Comparison of ENCODE assay signal across 8 cellular contexts in the genomic region with DNA sequence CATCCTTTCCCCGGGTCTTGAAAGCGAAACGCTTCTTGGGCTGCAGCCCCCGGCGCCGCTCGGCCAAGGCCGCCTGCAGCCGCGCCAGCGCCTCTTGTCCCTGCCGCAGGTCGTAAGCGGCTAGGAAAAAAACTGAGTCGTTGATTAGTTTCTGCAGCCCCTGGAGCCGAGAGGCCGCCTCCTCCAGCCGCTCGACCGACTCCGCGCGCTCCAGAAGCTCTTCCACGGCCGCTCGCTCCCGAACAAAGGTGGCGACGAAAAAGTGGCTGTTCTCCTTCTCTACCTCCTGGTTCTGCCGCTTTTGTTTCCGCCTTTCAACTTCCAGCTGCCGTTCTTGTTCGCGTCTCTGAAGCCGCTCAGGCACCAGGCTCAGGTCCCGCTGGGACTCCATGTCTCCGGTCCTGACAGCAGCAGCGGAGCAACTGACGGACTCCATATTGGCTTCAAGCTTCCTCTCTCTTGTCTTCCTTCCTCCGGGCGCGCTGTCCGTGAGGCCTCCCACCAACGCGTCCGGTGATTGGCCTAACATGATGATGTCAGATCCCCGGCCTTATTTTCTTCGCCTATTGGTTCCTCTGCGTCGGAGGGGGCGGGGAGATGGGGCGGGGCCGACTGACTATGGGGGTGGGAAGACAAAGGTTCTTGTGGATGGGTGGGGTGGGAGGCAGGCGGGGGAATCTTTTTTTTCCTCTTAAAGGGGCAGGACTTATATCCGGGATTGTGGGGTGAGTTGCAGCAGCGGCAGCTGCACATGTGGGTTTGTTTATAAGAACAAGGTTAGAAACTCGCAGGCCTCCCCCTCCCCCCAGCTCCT. TPM values are rescaled to one million over a fixed set of nuclear protein-coding genes. Genes with fewer than 3 reads are reported as not detected.
DNase-seq lines count a peak whose midpoint lies in the region; ATAC-seq, FAIRE-seq and TF ChIP-seq lines count a peak whose summit lies in the region.

A gene with protein sequence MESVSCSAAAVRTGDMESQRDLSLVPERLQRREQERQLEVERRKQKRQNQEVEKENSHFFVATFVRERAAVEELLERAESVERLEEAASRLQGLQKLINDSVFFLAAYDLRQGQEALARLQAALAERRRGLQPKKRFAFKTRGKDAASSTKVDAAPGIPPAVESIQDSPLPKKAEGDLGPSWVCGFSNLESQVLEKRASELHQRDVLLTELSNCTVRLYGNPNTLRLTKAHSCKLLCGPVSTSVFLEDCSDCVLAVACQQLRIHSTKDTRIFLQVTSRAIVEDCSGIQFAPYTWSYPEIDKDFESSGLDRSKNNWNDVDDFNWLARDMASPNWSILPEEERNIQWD (minus strand): TSS at position 466 of the 814 bp plus-strand sequence. CDS start 30 bp downstream, at position 436.

- H3K9ac ChIP-seq in GM12878 (ENCODE audit: control insufficient read depth, insufficient read depth, low read length), result peak within 1 kb of the TSS; percentile 100

- BruUV-seq in GM12878 (replicated peaks; lab: Mats Ljungman, UMichigan), result TSS peak; percentile 94

- FAIRE-seq in GM12878 (lab: Jason Lieb, UNC), result peak; percentile 97

- no peaks in the 10 kb centered on the region for H3K27me3 ChIP-seq in GM12878 (replicated peaks in 1 of 2; ENCODE audit: control insufficient read depth in 2 of 2, insufficient read depth in 2 of 2, low read length in 1 of 2)

- peak; percentile 99 for TF ChIP-seq POLR2A in GM12878 (IDR thresholded peaks at IDR 0.05; ENCODE audit: low read depth, low read length)

- intact Hi-C loops in GM12878 (cut with micrococcal nuclease; ENCODE audit: unreplicated experiment), result loop anchor here (1.0 to 2.0 kb wide), 4 partner anchors 25 to 145 kb away; partner anchors contain the start of gene RPL7L1

- in situ Hi-C loops in GM12878 (cut with MboI), result no loop called here

- TF ChIP-seq CTCF in GM12878 (IDR thresholded peaks at IDR 0.05 in 2 of 3, conservative IDR thresholded peaks at IDR 0.05 in 1 of 3; ENCODE audit: control insufficient read depth in 2 of 3, extremely low read depth in 1 of 3, insufficient read depth in 1 of 3, low read depth in 3 of 3, low read length in 3 of 3), result no peak

- SMC1A ChIA-PET in GM12878 (lab: Charles Lee; ENCODE audit: uncharacterized antibody, unreplicated experiment), result interaction anchor here (0.7 to 6.6 kb wide), 13 partner anchors 10 to 149 kb away, joined by 3 to 92 read pairs (median 3); no protein-coding TSS in a partner anchor

- H3K4me3 ChIP-seq in GM12878, result peak within 1 kb of the TSS; percentile 100

- H4K20me1 ChIP-seq in GM12878 (ENCODE audit: control insufficient read depth, insufficient read depth), result no peaks in the 10 kb centered on the region

- no peak for TF ChIP-seq RAD21 in GM12878 (IDR thresholded peaks at IDR 0.05; ENCODE audit: insufficient read depth, low read depth, low read length)

- whole genome bisulfite sequencing in GM12878 (ENCODE audit: insufficient coverage, insufficient replicate concordance, low lambda C conversion rate, missing lambda C conversion rate), result 1% methylated on average over 53 of the region's 57 CpGs

- peak within 1 kb of the TSS; percentile 94 for H3K4me2 ChIP-seq in GM12878 (ENCODE audit: control insufficient read depth, insufficient read depth)

- ATAC-seq in HG03039 (IDR thresholded peaks at IDR 0.05; ENCODE audit: unreplicated experiment) (peak; percentile 60), GM12878 (peak; percentile 84)

- peak; percentile 83 to 84 for DNase-seq in activated CD8-positive, alpha-beta memory T cell treated with anti-CD3 and anti-CD28 coated beads for 1 hour (ENCODE audit: extremely low read depth in 1 of 2, low read depth in 1 of 2)
- DNase-seq in activated CD8-positive, alpha-beta memory T cell treated with anti-CD3 and anti-CD28 coated beads for 24 hours, result no peak
- DNase-seq in NCI-H2081 treated with DMSO at 0.1 percent for 48 hours (lab: John Stamatoyannopoulos, UW) (peak; percentile 87), T1000 (lab: John Stamatoyannopoulos, UW) (peak; percentile 94), GM12878 (ENCODE audit: low read depth, low spot score) (peak; percentile 93), hypothalamus (lab: John Stamatoyannopoulos, UW) (peak; percentile 73 to 99 (median 96)), retina (peak; percentile 93)

- peak within 1 kb of the TSS; percentile 86 for H2AFZ ChIP-seq in GM12878 (ENCODE audit: control insufficient read depth, low read depth, low read length)

- no peaks in the 10 kb centered on the region for H3K36me3 ChIP-seq in GM12878 (ENCODE audit: control insufficient read depth in 2 of 2, insufficient read depth in 2 of 2, low read length in 1 of 2)

- CTCF ChIA-PET in GM12878 (lab: Yijun Ruan, JAX), result interaction anchor here (0.9 to 2.8 kb wide), 7 partner anchors 20 to 147 kb away, joined by 3 to 15 read pairs (median 3); no protein-coding TSS in a partner anchor

- peaks cover 10% of the 10 kb centered on the region for H3K4me1 ChIP-seq in GM12878 (ENCODE audit: control insufficient read depth, insufficient read depth, low read length)

- H3K27ac ChIP-seq in GM12878 (ENCODE audit: control insufficient read depth, insufficient read depth), result peak within 1 kb of the TSS; percentile 98

- H3K79me2 ChIP-seq in GM12878 (ENCODE audit: control insufficient read depth, insufficient read depth, low read length), result peaks cover 46% of the 10 kb centered on the region

- TF ChIP-seq EP300 in GM12878 (IDR thresholded peaks at IDR 0.05; ENCODE audit: borderline replicate concordance in 1 of 2, control insufficient read depth in 1 of 2, low read depth in 2 of 2, low read length in 2 of 2), result no peak

- RAD21 ChIA-PET in GM12878 (lab: Charles Lee; ENCODE audit: unreplicated experiment), result interaction anchor here (0.5 to 7.0 kb wide), 14 partner anchors 18 to 483 kb away, joined by 3 to 227 read pairs (median 4); partner anchors contain the start of genes BICRAL and RPL7L1

- POLR2A ChIA-PET in GM12878 (lab: Charles Lee), result interaction anchor here (0.6 to 8.4 kb wide), 17 partner anchors 10 to 851 kb away, joined by 3 to 140 read pairs (median 4); partner anchors contain the start of genes BICRAL, KLC4, MRPL2 and USP49

- H3K9me3 ChIP-seq in GM12878 (replicated peaks; ENCODE audit: control insufficient read depth, insufficient read depth, low read length), result no peaks in the 10 kb centered on the region

TF ChIP-seq in GM12878, 131 proteins besides CTCF, POLR2A, EP300 and RAD21 (continues in another document):
- peak; percentile 64 for TF ChIP-seq LARP7 (IDR thresholded peaks at IDR 0.05)
- peak; percentile 59 for TF ChIP-seq HCFC1 (IDR thresholded peaks at IDR 0.05; ENCODE audit: low read length)
- TF ChIP-seq, protein P1, sequence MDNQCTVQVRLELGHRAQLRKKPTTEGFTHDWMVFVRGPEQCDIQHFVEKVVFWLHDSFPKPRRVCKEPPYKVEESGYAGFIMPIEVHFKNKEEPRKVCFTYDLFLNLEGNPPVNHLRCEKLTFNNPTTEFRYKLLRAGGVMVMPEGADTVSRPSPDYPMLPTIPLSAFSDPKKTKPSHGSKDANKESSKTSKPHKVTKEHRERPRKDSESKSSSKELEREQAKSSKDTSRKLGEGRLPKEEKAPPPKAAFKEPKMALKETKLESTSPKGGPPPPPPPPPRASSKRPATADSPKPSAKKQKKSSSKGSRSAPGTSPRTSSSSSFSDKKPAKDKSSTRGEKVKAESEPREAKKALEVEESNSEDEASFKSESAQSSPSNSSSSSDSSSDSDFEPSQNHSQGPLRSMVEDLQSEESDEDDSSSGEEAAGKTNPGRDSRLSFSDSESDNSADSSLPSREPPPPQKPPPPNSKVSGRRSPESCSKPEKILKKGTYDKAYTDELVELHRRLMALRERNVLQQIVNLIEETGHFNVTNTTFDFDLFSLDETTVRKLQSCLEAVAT (IDR thresholded peaks at IDR 0.05), result peak; percentile 73
- peak; percentile 54; the same call in 1 of the 2 replicates for TF ChIP-seq NBN (IDR thresholded peaks at IDR 0.05)
- TF ChIP-seq STAT3 (IDR thresholded peaks at IDR 0.05; ENCODE audit: low read depth, low read length), result no peak
- TF ChIP-seq SMAD5 (IDR thresholded peaks at IDR 0.05; ENCODE audit: low read depth), result peak; percentile 96
- no peak for TF ChIP-seq KAT2A (conservative IDR thresholded peaks at IDR 0.05; ENCODE audit: control insufficient read depth, low read depth, low read length)
- no peak for TF ChIP-seq MTA2 (IDR thresholded peaks at IDR 0.05; ENCODE audit: low read depth)
- TF ChIP-seq CBFB (IDR thresholded peaks at IDR 0.05; ENCODE audit: low read depth), result peak; percentile 69
- TF ChIP-seq STAT1 (conservative IDR thresholded peaks at IDR 0.05), result 0 out of 2 replicates have a peak, but pooled peaks have one; percentile 77
- TF ChIP-seq SUZ12 (IDR thresholded peaks at IDR 0.05; ENCODE audit: unreplicated experiment), result no peak
- no peak for TF ChIP-seq HSF1 (IDR thresholded peaks at IDR 0.05; ENCODE audit: low read depth, low read length)

RNA-seq across cellular contexts. Expression of the gene that starts here (rescaled TPM):
- total RNA-seq in GM12878 (2013; cell fraction: nucleolus; rRNA removed), result 17.2 and 18.1 TPM in 2 replicates
- total RNA-seq in GM12878 (2014; rRNA removed), result 35.4 and 39.0 TPM in 2 replicates
- 18.5 and 19.3 TPM in 2 replicates for total RNA-seq in GM12878 (2014; rRNA removed; fragmentation: Illumina TruSeq; extraction: Trizol)
- 18.5 and 21.3 TPM in 2 replicates for total RNA-seq in GM12878 (2021)
- polyA plus RNA-seq in GM12878 (2011; ENCODE audit: low read depth), result 10.6 TPM
- 10.1 and 16.7 TPM in 2 replicates for polyA plus RNA-seq in GM12878 (2011; rRNA removed)
- 19.5 and 20.4 TPM in 2 replicates for polyA plus RNA-seq in GM12878 (2011; cell fraction: cytosol; rRNA removed)
- 23.6 and 26.5 TPM in 2 replicates for polyA plus RNA-seq in GM12878 (2011; cell fraction: nucleus; rRNA removed)
- 15.5 and 19.3 TPM in 2 replicates for polyA plus RNA-seq in GM12878 (2012)
- polyA plus RNA-seq in GM12878 (2014; fragmentation: Illumina TruSeq; extraction: Trizol), result 9.1 and 14.2 TPM in 2 replicates
- 1 to 10 TPM; 2.5 to 6.3 TPM for polyA plus RNA-seq in GM12878 (2014; fragmentation: Nextera tagmentation; extraction: Ambion mirVana)
- polyA plus RNA-seq in GM12878 (2014; rRNA removed), result 22.7 and 26.0 TPM in 2 replicates
- 10 to 100 TPM; 40.1 to 41.9 TPM for polyA plus RNA-seq in GM12878 (2016; fragmentation: Nextera tagmentation; extraction: Ambion mirVana)
- 7.2 and 7.9 TPM in 2 replicates for polyA minus RNA-seq in GM12878 (2011; rRNA and poly(A)+ RNA removed)
- polyA minus RNA-seq in GM12878 (2011; cell fraction: cytosol; rRNA and poly(A)+ RNA removed), result 4.7 and 6.0 TPM in 2 replicates
- 11.1 and 13.3 TPM in 2 replicates for polyA minus RNA-seq in GM12878 (2011; cell fraction: nucleus; rRNA and poly(A)+ RNA removed)
